Comparison of ENCODE assay signal across 13 cellular contexts in the genomic region with DNA sequence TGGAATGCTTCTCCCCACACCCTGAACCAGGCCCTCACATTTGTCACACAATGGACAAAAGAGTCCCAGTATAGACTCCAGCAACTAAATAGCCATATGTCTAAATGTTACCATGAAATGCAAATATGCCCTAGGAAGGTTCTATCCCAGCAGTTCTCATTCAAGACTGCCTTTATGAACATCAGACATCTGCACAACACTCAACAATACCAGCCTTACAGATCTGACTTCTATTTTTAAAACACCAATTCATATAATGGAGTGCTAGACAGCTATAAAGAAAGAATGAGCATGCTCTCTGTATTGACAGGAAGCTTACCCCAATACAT. TPM values are rescaled to one million over a fixed set of nuclear protein-coding genes. Genes with fewer than 3 reads are reported as not detected.
A peak's percentile ranks its signal among the peaks of the same experiment; 100 is the strongest.
DNase-seq lines count a peak whose midpoint lies in the region; ATAC-seq, FAIRE-seq and TF ChIP-seq lines count a peak whose summit lies in the region.
"Had no signal": no experiment of that assay in that cellular context is flagged by ENCODE, and none has a peak within 500 bp of the region (broad histone marks: within the 10 kb centered on the region; RNA-seq: fewer than 3 reads in every experiment).

No MANE protein-coding gene starts in this region.

- ATAC-seq in lung (ENCODE audit: insufficient read depth, low FRiP score): no peak

- H3K4me1 ChIP-seq in breast epithelium (peaks cover 10 to 15% of the 10 kb centered on the region in 2 donors), lung (ENCODE audit: control insufficient read depth in 2 of 2, insufficient read depth in 2 of 2, low read length in 2 of 2) (peaks cover 10 to 33% of the 10 kb centered on the region in 2 donors), thyroid gland (peaks cover 23 to 31% of the 10 kb centered on the region in 2 donors)

- H3K27ac ChIP-seq in RWPE1: peak overlapping the region; percentile 84
- peak overlapping the region; percentile 67 to 78 for H3K27ac ChIP-seq in breast epithelium
- H3K27ac ChIP-seq in lung (ENCODE audit: low read depth in 1 of 2, low read length in 1 of 2): peak overlapping the region; percentile 51 to 90
- H3K27ac ChIP-seq in thyroid gland: peak overlapping the region in 2 of 3 donors; percentile 25 to 31

- H3K36me3 ChIP-seq in breast epithelium (no peaks in the 10 kb centered on the region), lung (ENCODE audit: control insufficient read depth in 2 of 2, insufficient read depth in 2 of 2, low read length in 2 of 2) (no peaks in the 10 kb centered on the region), thyroid gland (no peaks in the 10 kb centered on the region)

- intact Hi-C loops in breast epithelium (cut with DNase I; ENCODE audit: low total_unique reads): no loop called here
- intact Hi-C loops in thyroid gland (cut with DNase I): no loop called here

- CTCF ChIA-PET in RWPE1 (lab: Yijun Ruan, JAX): interaction anchor here (1.4 kb wide), 1 partner anchor 92 kb away, joined by 6 read pairs; no protein-coding TSS in a partner anchor

- POLR2A ChIA-PET in RWPE1 (lab: Yijun Ruan, JAX; ENCODE audit: low non-redundant PET): no interaction called here

- H3K4me3 ChIP-seq in breast epithelium: no peak overlapping the region
- no peak overlapping the region for H3K4me3 ChIP-seq in lung
- no peak overlapping the region for H3K4me3 ChIP-seq in thyroid gland (replicated peaks in 1 of 3)

- H3K27me3 ChIP-seq in breast epithelium (no peaks in the 10 kb centered on the region), lung (ENCODE audit: control insufficient read depth, insufficient read depth) (no peaks in the 10 kb centered on the region), thyroid gland (no peaks in the 10 kb centered on the region)

- DNase-seq in RWPE1 (ENCODE audit: low spot score): no peak
- no peak for DNase-seq in breast epithelium (ENCODE audit: low spot score in 2 of 2)
- DNase-seq in lung (ENCODE audit: low spot score): no peak
- no peak for DNase-seq in thyroid gland
- DNase-seq in NCI-H2029 treated with DMSO at 0.1 percent for 48 hours (lab: John Stamatoyannopoulos, UW): no peak
- DNase-seq in NK-92 treated with Interleukin-12 subunit alpha and Interleukin-12 subunit beta, amount 100 ng/mL, for 24 hours (lab: John Stamatoyannopoulos, UW): no peak
- no peak for DNase-seq in GM12891 (ENCODE audit: insufficient read length, low spot score)
- no peak for DNase-seq in midbrain (lab: John Stamatoyannopoulos, UW)
- DNase-seq: KG1; NCI-H2081; stimulated activated naive CD4-positive, alpha-beta T cell treated with Interleukin-2 at 50 U/mL for 16 hours had no signal

- TF ChIP-seq CTCF in RWPE1 (conservative IDR thresholded peaks at IDR 0.05; ENCODE audit: low read depth) (no peak), breast epithelium (IDR thresholded peaks at IDR 0.05) (no peak), lung (IDR thresholded peaks at IDR 0.05; ENCODE audit: control extremely low read depth, extremely low read depth) (no peak), thyroid gland (IDR thresholded peaks at IDR 0.05) (no peak)

- H3K9me3 ChIP-seq in breast epithelium: no peaks in the 10 kb centered on the region
- H3K9me3 ChIP-seq in lung (ENCODE audit: control insufficient read depth in 2 of 2, insufficient read depth in 1 of 2, low read length in 1 of 2): no peaks in the 10 kb centered on the region
- H3K9me3 ChIP-seq in thyroid gland: no peaks in the 10 kb centered on the region

- TF ChIP-seq POLR2A in breast epithelium (IDR thresholded peaks at IDR 0.05) (no peak), thyroid gland (IDR thresholded peaks at IDR 0.05) (no peak), GM12891 (IDR thresholded peaks at IDR 0.05; ENCODE audit: low read depth, low read length) (no peak)

- no peak for FAIRE-seq in GM12891 (lab: Jason Lieb, UNC)
- FAIRE-seq: D721Med had no signal

TF ChIP-seq in GM12891, 5 proteins besides CTCF, POLR2A, EP300 and RAD21:
- no peak for TF ChIP-seq POLR2AphosphoS5 (IDR thresholded peaks at IDR 0.05; ENCODE audit: low read depth, low read length)
- TF ChIP-seq PAX5 (IDR thresholded peaks at IDR 0.05; ENCODE audit: insufficient read depth, low read length, severe bottlenecking): no peak
- no peak for TF ChIP-seq TAF1 (IDR thresholded peaks at IDR 0.05; ENCODE audit: low read depth, low read length)
- TF ChIP-seq POU2F2 (IDR thresholded peaks at IDR 0.05; ENCODE audit: low read depth, low read length): no peak
- TF ChIP-seq SPI1 (IDR thresholded peaks at IDR 0.05; ENCODE audit: low read depth, low read length): no peak

RNA-seq across cellular contexts. Expression of a gene that starts 7.8 kb away (rescaled TPM):
- total RNA-seq in breast epithelium (100 to 1,000 TPM in 2 of 3 donors, 10 to 100 TPM in 1; 80.1 to 286 (median 181) TPM), lung (100 to 1,000 TPM in 1 of 2 donors, 10 to 100 TPM in 1; 45.2 to 126 TPM), thyroid gland (100 to 1,000 TPM in 3 of 4 donors, 10 to 100 TPM in 1; 79.2 to 122 (median 110) TPM)
- 10 to 100 TPM; 21.0 to 42.3 TPM for polyA plus RNA-seq in lung
- polyA plus RNA-seq in GM12891 (2012; ENCODE audit: low read depth, missing spikeins): 0.65 TPM

RNA-seq across cellular contexts. Expression of a gene that starts 55.2 kb away (rescaled TPM):
- 1 to 10 TPM in 1 of 3 donors, not detected in 2; 3.9 TPM for total RNA-seq in breast epithelium
- total RNA-seq in lung: under 1 TPM in 1 of 2 donors, not detected in 1; 0.43 TPM
- polyA plus RNA-seq in lung: 1 to 10 TPM in 1 of 2 donors, under 1 TPM in 1; 0.49 to 6.6 TPM
- not detected for total RNA-seq in thyroid gland
- polyA plus RNA-seq in GM12891 (2012; ENCODE audit: low read depth, missing spikeins): 0.04 TPM
- polyA plus RNA-seq: neural cell had no signal

Comparison
In these comparisons a context has a peak if more than half of its experiments do, and no peak if none do; other contexts are left out.
1. H3K27ac ChIP-seq: peak in every context shown above with its lines; median percentile 84 in RWPE1; 72 in breast epithelium; 70 in lung; 28 in thyroid gland.